In the genomic region with DNA sequence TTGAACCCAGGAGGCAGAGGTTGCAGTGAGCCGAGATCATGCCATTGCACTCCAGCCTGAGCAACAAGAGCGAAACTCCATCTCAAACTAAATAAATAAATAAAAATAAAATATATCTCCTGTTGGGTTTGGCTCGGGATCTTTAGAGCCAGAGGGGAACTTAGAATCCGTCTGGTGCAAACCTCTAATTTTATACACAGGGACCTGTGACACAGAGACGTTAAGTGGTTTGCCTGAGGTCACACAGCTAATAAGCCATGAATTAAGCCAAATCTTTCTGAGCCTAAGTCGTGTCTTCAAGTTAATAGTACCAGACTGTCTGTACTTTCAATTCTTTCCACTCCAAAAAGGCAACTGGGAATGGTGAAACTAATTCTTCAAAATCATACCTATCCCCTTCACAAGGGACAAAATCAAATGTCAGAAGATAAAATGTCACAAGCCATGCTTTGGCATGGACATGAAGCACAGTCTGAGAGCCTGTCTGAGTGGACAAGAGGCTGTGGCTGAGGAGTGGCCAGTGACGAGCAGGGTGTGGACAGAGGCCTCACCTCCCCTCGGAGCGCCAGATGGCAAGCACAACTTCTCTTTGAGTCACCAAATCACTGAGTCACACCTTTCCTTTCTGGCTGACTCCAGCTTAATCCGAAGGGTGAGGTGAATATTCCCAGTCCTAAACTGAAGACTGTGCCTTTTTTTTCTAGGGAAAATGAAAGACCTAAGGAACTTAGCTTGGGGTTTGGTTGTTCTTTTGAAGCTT, we compare ENCODE assay signal across 21 cellular contexts.
DNase-seq lines count a peak whose midpoint lies in the region; ATAC-seq, FAIRE-seq and TF ChIP-seq lines count a peak whose summit lies in the region.
"Had no signal": no experiment of that assay in that cellular context is flagged by ENCODE, and none has a peak within 500 bp of the region (broad histone marks: within the 10 kb centered on the region; RNA-seq: fewer than 3 reads in every experiment).

No MANE protein-coding gene starts in this region.

- no peak; the same call in 1 of the 2 replicates for TF ChIP-seq RAD21 in HCT116 (IDR thresholded peaks at IDR 0.05; ENCODE audit: low read depth)

- RAD21 ChIA-PET in HCT116 (lab: Charles Lee; ENCODE audit: low non-redundant PET in 1 of 2, low total read pairs in 2 of 2, uncharacterized antibody in 2 of 2, unreplicated experiment in 2 of 2), result no interaction called here

- H4K20me1 ChIP-seq in HCT116 (ENCODE audit: insufficient read depth), result no peaks in the 10 kb centered on the region
- no peaks in the 10 kb centered on the region for H4K20me1 ChIP-seq in smooth muscle cell (ENCODE audit: low read depth)

- H2AFZ ChIP-seq in HCT116 (ENCODE audit: low read depth, low read length, poor library complexity, severe bottlenecking) (peak overlapping the region; percentile 77), smooth muscle cell (ENCODE audit: low read depth) (no peak overlapping the region)

- peak; percentile 86 for DNase-seq in HCT116 (ENCODE audit: low read depth, low spot score)
- peak; percentile 61 for DNase-seq in RCC 7860 (ENCODE audit: low spot score)
- no peak for DNase-seq in smooth muscle cell (lab: John Stamatoyannopoulos, UW; ENCODE audit: unreplicated experiment)
- DNase-seq in head of caudate nucleus, result no peak
- no peak for DNase-seq in heart right ventricle
- DNase-seq: activated CD4-positive, alpha-beta T cell treated with anti-CD3 and anti-CD28 coated beads, Interleukin-2, amount 50 U/mL, for 48 hours; activated naive CD8-positive, alpha-beta T cell treated with anti-CD3 and anti-CD28 coated beads, Interleukin-2, amount 50 U/mL, for 24 hours; activated T-cell treated with anti-CD3 and anti-CD28 coated beads, Interleukin-2, amount 50 U/mL, for 72 hours; CD4-positive, alpha-beta memory T cell; GF-D8; heart left ventricle; KBM-7; natural killer cell; NCI-H1694; NCI-H526 treated with DMSO at 0.1 percent for 48 hours; right cardiac atrium; T-helper 2 cell; thyroid gland had no signal

- H3K4me3 ChIP-seq in HCT116 (replicated peaks in 1 of 2; ENCODE audit: low read depth in 1 of 2, low read length in 2 of 2) (no peak overlapping the region), smooth muscle cell (no peak overlapping the region), heart right ventricle (no peak overlapping the region)
- H3K4me3 ChIP-seq: GM23338, heart left ventricle, thyroid gland had no signal

- H3K9ac ChIP-seq in HCT116 (ENCODE audit: low read length) (no peak overlapping the region), smooth muscle cell (ENCODE audit: low read depth) (no peak overlapping the region)

- FAIRE-seq in RCC 7860 (lab: Jason Lieb, UNC), result peak; percentile 61

- ATAC-seq in HCT116 (peak; percentile 98), esophagus mucosa (peak; percentile 100), HG03108 (IDR thresholded peaks at IDR 0.05; ENCODE audit: unreplicated experiment) (no peak), heart right ventricle (no peak)
- ATAC-seq: activated naive CD8-positive, alpha-beta T cell treated with anti-CD3 and anti-CD28 coated beads, Interleukin-2, amount 50 U/mL, for 24 hours; activated T-cell treated with anti-CD3 and anti-CD28 coated beads, Interleukin-2, amount 50 U/mL, for 72 hours; GM23338; heart left ventricle; natural killer cell had no signal

- POLR2A ChIA-PET in HCT116 (lab: Charles Lee), result no interaction called here

- H3K27ac ChIP-seq in HCT116 (ENCODE audit: low read depth, low read length) (no peak overlapping the region), smooth muscle cell (ENCODE audit: low read depth) (peak overlapping the region; percentile 11), heart right ventricle (no peak overlapping the region)
- H3K27ac ChIP-seq: heart left ventricle, thyroid gland had no signal

- no peak for TF ChIP-seq POLR2A in HCT116 (IDR thresholded peaks at IDR 0.05; ENCODE audit: borderline replicate concordance, extremely low read depth, insufficient read depth, insufficient read length)

- H3K27me3 ChIP-seq in HCT116 (ENCODE audit: insufficient read depth, low read length) (no peaks in the 10 kb centered on the region), smooth muscle cell (ENCODE audit: low read depth) (no peaks in the 10 kb centered on the region), heart right ventricle (peaks cover 0 to 8% (median 0%) of the 10 kb centered on the region in 7 donors)
- H3K27me3 ChIP-seq: heart left ventricle, thyroid gland had no signal

- H3K9me3 ChIP-seq in HCT116 (ENCODE audit: control insufficient read depth in 1 of 2, insufficient read depth in 1 of 2, low read depth in 1 of 2, low read length in 2 of 2) (no peaks in the 10 kb centered on the region), smooth muscle cell (replicated peaks; ENCODE audit: low read depth) (no peaks in the 10 kb centered on the region), heart right ventricle (no peaks in the 10 kb centered on the region)
- H3K9me3 ChIP-seq: heart left ventricle, thyroid gland had no signal

- H3K79me2 ChIP-seq in HCT116 (ENCODE audit: insufficient read depth, low read length) (no peaks in the 10 kb centered on the region), smooth muscle cell (ENCODE audit: low read depth) (no peaks in the 10 kb centered on the region)

- H3F3A ChIP-seq in smooth muscle cell (ENCODE audit: low read depth), result peaks cover 3% of the 10 kb centered on the region

- H3K36me3 ChIP-seq in HCT116 (ENCODE audit: control insufficient read depth in 1 of 2, insufficient read depth in 2 of 2, low read length in 2 of 2) (no peaks in the 10 kb centered on the region), smooth muscle cell (ENCODE audit: low read depth) (no peaks in the 10 kb centered on the region), heart right ventricle (no peaks in the 10 kb centered on the region)
- H3K36me3 ChIP-seq: heart left ventricle, thyroid gland had no signal

- WGBS in smooth muscle cell (ENCODE audit: low lambda C conversion rate), result 81% methylated on average over 10 of the region's 10 CpGs
- WGBS in heart right ventricle, 2 donors, result 73 to 74% methylated on average over 10 of the region's 10 CpGs

- H3K4me2 ChIP-seq in HCT116 (ENCODE audit: low read length) (peak overlapping the region; percentile 46), smooth muscle cell (no peak overlapping the region)
- H3K4me2 ChIP-seq: GM23338 had no signal

- H3K9me2 ChIP-seq in HCT116 (ENCODE audit: insufficient read depth), result no peaks in the 10 kb centered on the region

- BruUV-seq in HCT116 (replicated peaks; lab: Mats Ljungman, UMichigan), result no TSS peak

- TF ChIP-seq CTCF in HCT116 (IDR thresholded peaks at IDR 0.05 in 2 of 3, conservative IDR thresholded peaks at IDR 0.05 in 1 of 3; ENCODE audit: borderline replicate concordance in 1 of 3, insufficient read depth in 1 of 3, low read depth in 2 of 3, low read length in 2 of 3), result no peak
- TF ChIP-seq CTCF in smooth muscle cell (IDR thresholded peaks at IDR 0.05; ENCODE audit: borderline replicate concordance, insufficient read depth, poor library complexity, severe bottlenecking), result no peak
- TF ChIP-seq CTCF in heart right ventricle (IDR thresholded peaks at IDR 0.05), result no peak

- H3K4me1 ChIP-seq in HCT116 (ENCODE audit: control insufficient read depth in 1 of 2, insufficient read depth in 2 of 2, low read length in 2 of 2), result peaks cover 0 to 7% of the 10 kb centered on the region in 2 experiments; a peak in 2 of 4 replicates
- H3K4me1 ChIP-seq in smooth muscle cell (ENCODE audit: low read depth), result peaks cover 4% of the 10 kb centered on the region
- H3K4me1 ChIP-seq in heart right ventricle, result no peaks in the 10 kb centered on the region
- H3K4me1 ChIP-seq: heart left ventricle, thyroid gland had no signal

- intact Hi-C loops in HCT116 (cut with micrococcal nuclease), result no loop called here
- intact Hi-C loops in head of caudate nucleus (cut with DNase I), result no loop called here
- intact Hi-C loops in heart right ventricle (cut with DNase I), result no loop called here

- CTCF ChIA-PET in HCT116 (lab: Charles Lee), result no interaction called here

TF ChIP-seq in HCT116, 20 proteins besides CTCF, POLR2A, EP300 and RAD21 (continues in another document):
- no peak for TF ChIP-seq TCF7L2 (IDR thresholded peaks at IDR 0.05; ENCODE audit: borderline replicate concordance, extremely low read depth, insufficient read depth, insufficient read length)
- peak; percentile 83 for TF ChIP-seq CBX3 (IDR thresholded peaks at IDR 0.05; ENCODE audit: low read depth)
- no peak for TF ChIP-seq SRF (IDR thresholded peaks at IDR 0.05; ENCODE audit: low read depth)
- TF ChIP-seq JUND (IDR thresholded peaks at IDR 0.05), result peak; percentile 65
- peak; percentile 39; the same call in 1 of the 2 replicates for TF ChIP-seq POLR2AphosphoS5 (IDR thresholded peaks at IDR 0.05; ENCODE audit: low read depth, low read length)
- no peak for TF ChIP-seq YY1 (IDR thresholded peaks at IDR 0.05; ENCODE audit: extremely low read depth, insufficient replicate concordance, low read depth, low read length)
- TF ChIP-seq, protein P1, sequence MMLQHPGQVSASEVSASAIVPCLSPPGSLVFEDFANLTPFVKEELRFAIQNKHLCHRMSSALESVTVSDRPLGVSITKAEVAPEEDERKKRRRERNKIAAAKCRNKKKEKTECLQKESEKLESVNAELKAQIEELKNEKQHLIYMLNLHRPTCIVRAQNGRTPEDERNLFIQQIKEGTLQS (IDR thresholded peaks at IDR 0.05), result no peak
- peak; percentile 52 for TF ChIP-seq SP1 (IDR thresholded peaks at IDR 0.05; ENCODE audit: low read depth)
- TF ChIP-seq, protein P2, sequence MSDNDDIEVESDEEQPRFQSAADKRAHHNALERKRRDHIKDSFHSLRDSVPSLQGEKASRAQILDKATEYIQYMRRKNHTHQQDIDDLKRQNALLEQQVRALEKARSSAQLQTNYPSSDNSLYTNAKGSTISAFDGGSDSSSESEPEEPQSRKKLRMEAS (IDR thresholded peaks at IDR 0.05), result peak; percentile 83

Comparison
In these comparisons a context has a peak if more than half of its experiments do, and no peak if none do; other contexts are left out.
1. ATAC-seq: peak in HCT116 (single experiment) and esophagus mucosa (single experiment); none in HG03108 (single experiment) and heart right ventricle (0 of 8).
2. DNase-seq: peak in HCT116 (single experiment) and RCC 7860 (single experiment); none in smooth muscle cell (single experiment), head of caudate nucleus (0 of 42) and heart right ventricle (0 of 2).